ENCODE assay signal across 8 cellular contexts in the genomic region with DNA sequence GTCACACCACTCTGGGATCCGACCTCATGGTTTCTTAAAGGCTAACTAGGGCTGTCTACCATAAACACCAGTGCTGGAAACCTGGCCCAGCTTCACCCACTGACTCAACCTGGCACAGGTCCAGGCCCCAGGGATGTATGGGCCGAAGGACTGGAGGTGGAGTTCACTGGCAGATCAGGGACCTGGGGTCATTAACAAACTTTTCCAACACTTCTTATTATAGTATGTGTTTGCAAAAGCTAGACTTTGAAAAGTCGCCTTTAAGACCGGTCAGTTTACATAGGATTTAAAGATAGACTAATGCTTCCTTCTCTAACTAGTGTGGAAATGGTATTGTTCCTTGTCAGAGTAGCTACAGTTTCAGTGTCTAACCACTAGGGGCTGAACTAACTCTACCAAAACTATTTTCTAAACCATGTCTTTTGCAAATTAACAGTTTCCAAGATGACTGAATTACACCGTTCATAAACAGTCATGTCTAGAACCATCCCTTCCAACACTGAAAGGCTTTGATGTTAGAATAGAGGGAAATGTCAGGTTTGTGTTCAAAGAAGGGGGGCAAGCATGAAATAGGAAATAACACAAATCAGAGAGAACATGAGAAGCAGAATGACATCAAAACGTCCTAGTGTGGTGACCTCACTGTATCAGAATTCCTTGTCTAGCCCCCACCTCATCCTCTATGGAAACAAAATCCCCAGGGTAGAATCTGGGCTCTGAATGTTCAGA. TPM values are rescaled to one million over a fixed set of nuclear protein-coding genes. Genes with fewer than 3 reads are reported as not detected.
DNase-seq lines count a peak whose midpoint lies in the region; ATAC-seq and TF ChIP-seq lines count a peak whose summit lies in the region.

No MANE protein-coding gene starts in this region.

- TF ChIP-seq CTCF in 22Rv1 (IDR thresholded peaks at IDR 0.05) (peak; percentile 87), astrocyte of the cerebellum (IDR thresholded peaks at IDR 0.05; ENCODE audit: low read depth, low read length, missing control alignments) (peak; percentile 72), right atrium auricular region (IDR thresholded peaks at IDR 0.05) (peak; percentile 76 to 92), retinal pigment epithelial cell (conservative IDR thresholded peaks at IDR 0.05; ENCODE audit: low read depth, low read length) (peak; percentile 83)

- H3K27ac ChIP-seq in 22Rv1 (no peak overlapping the region; the same call in 1 of the 2 replicates), right atrium auricular region (peak overlapping the region; percentile 40 to 63)

- no peaks in the 10 kb centered on the region for H3K27me3 ChIP-seq in right atrium auricular region

- DNase-seq in EH (ENCODE audit: low read depth) (peak; percentile 85), NCI-H748 (lab: John Stamatoyannopoulos, UW; ENCODE audit: unreplicated experiment) (peak; percentile 47), astrocyte of the cerebellum (ENCODE audit: low read depth) (peak; percentile 79), right atrium auricular region (ENCODE audit: low spot score) (peak; percentile 84), retinal pigment epithelial cell (ENCODE audit: low read depth) (peak; percentile 47), NCI-H187 treated with DMSO at 0.1 percent for 48 hours (lab: John Stamatoyannopoulos, UW) (no peak)

- peak; percentile 72 for ATAC-seq in HG03095 (IDR thresholded peaks at IDR 0.05; ENCODE audit: unreplicated experiment)

- H3K4me1 ChIP-seq in right atrium auricular region = peaks cover 0 to 21% of the 10 kb centered on the region in 2 donors

- H3K4me3 ChIP-seq in astrocyte of the cerebellum (ENCODE audit: low read depth, low read length) (no peak overlapping the region), right atrium auricular region (no peak overlapping the region), retinal pigment epithelial cell (ENCODE audit: low read length) (no peak overlapping the region)

- in situ Hi-C loops in astrocyte of the cerebellum (cut with HindIII; ENCODE audit: low sequenced_read_pairs) = no loop called here

- no peaks in the 10 kb centered on the region for H3K9me3 ChIP-seq in right atrium auricular region

- peaks cover 32% of the 10 kb centered on the region for H3K36me3 ChIP-seq in right atrium auricular region

RNA-seq across cellular contexts. Expression of a gene that starts 29.7 kb away (rescaled TPM):
- 10 to 100 TPM; 26.8 to 35.3 TPM for total RNA-seq in right atrium auricular region

RNA-seq across cellular contexts. Expression of a gene that starts 32.9 kb away (rescaled TPM):
- 10 to 100 TPM; 14.6 to 18.2 TPM for total RNA-seq in right atrium auricular region
